ENCODE assay signal across 15 cellular contexts in the genomic region with DNA sequence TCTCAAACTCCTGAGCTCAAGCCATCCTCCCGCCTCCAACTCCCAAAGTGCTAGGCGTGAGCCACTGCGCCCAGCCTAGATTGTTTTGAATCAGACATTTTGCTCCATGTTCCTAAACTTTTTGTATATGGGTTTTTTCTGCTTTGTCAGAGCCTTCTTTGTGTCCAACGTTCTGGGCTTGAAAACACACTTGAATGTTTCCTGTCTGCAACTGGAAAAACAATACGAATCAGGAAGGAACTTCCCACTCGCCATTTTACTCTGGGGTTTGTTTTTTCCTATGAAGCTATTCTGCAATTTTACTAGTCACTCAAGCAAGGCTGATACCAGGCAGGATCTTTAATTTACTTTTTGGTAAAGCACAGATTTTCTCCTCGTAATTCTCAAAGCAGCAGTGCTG. TPM values are rescaled to one million over a fixed set of nuclear protein-coding genes. Genes with fewer than 3 reads are reported as not detected.
DNase-seq lines count a peak whose midpoint lies in the region; ATAC-seq and TF ChIP-seq lines count a peak whose summit lies in the region.
"Had no signal": no experiment of that assay in that cellular context is flagged by ENCODE, and none has a peak within 500 bp of the region (broad histone marks: within the 10 kb centered on the region; RNA-seq: fewer than 3 reads in every experiment).

No MANE protein-coding gene starts in this region.

- H3K36me3 Mint-ChIP-seq in stimulated activated naive CD8-positive, alpha-beta T cell treated with anti-CD3 and anti-CD28 coated beads, Interleukin-15, Interleukin-2, amounts not matched to agents 100 ng/mL and 50 ng/mL, for 24 hours (ENCODE audit: low read depth): peaks cover 12% of the 10 kb centered on the region
- H3K36me3 Mint-ChIP-seq in endodermal cell (ENCODE audit: low read depth): no peaks in the 10 kb centered on the region
- H3K36me3 Mint-ChIP-seq in neural crest cell (ENCODE audit: low read depth): peaks cover 6% of the 10 kb centered on the region

- no peaks in the 10 kb centered on the region for H3K9me3 Mint-ChIP-seq in stimulated activated naive CD8-positive, alpha-beta T cell treated with anti-CD3 and anti-CD28 coated beads, Interleukin-15, Interleukin-2, amounts not matched to agents 100 ng/mL and 50 ng/mL, for 24 hours
- H3K9me3 Mint-ChIP-seq in endodermal cell: no peaks in the 10 kb centered on the region
- no peaks in the 10 kb centered on the region for H3K9me3 Mint-ChIP-seq in neural crest cell
- H3K9me3 Mint-ChIP-seq: neural progenitor cell had no signal

- WGBS in endodermal cell (ENCODE audit: insufficient coverage in 1 of 2, insufficient read length in 1 of 2), 2 experiments: 90 to 96% methylated on average over 7 of the region's 7 CpGs

- peaks cover 89% of the 10 kb centered on the region for H3K4me1 Mint-ChIP-seq in stimulated activated naive CD8-positive, alpha-beta T cell treated with anti-CD3 and anti-CD28 coated beads, Interleukin-15, Interleukin-2, amounts not matched to agents 100 ng/mL and 50 ng/mL, for 24 hours (ENCODE audit: low read depth)
- H3K4me1 Mint-ChIP-seq in endodermal cell: peaks cover 30% of the 10 kb centered on the region
- H3K4me1 Mint-ChIP-seq in neural crest cell: peaks cover 45% of the 10 kb centered on the region

- H3K4me1 ChIP-seq in endodermal cell (ENCODE audit: control insufficient read depth, insufficient read depth, low read length) (peaks cover 4% of the 10 kb centered on the region), vagina (peaks cover 59% of the 10 kb centered on the region)
- H3K4me1 ChIP-seq: neural progenitor cell had no signal

- H3K27me3 Mint-ChIP-seq in stimulated activated naive CD8-positive, alpha-beta T cell treated with anti-CD3 and anti-CD28 coated beads, Interleukin-15, Interleukin-2, amounts not matched to agents 100 ng/mL and 50 ng/mL, for 24 hours: no peaks in the 10 kb centered on the region
- no peaks in the 10 kb centered on the region for H3K27me3 Mint-ChIP-seq in endodermal cell (ENCODE audit: insufficient read depth)
- no peaks in the 10 kb centered on the region for H3K27me3 Mint-ChIP-seq in neural crest cell (ENCODE audit: low read depth)
- H3K27me3 Mint-ChIP-seq: activated naive CD4-positive, alpha-beta T cell treated with anti-CD3 and anti-CD28 coated beads, Interleukin-2, amount 10 ng/mL, durations not matched to agents 7 days and 5 days had no signal

- H3K9me3 ChIP-seq in endodermal cell (ENCODE audit: control insufficient read depth, low read length) (no peaks in the 10 kb centered on the region), vagina (no peaks in the 10 kb centered on the region)

- H3K27ac Mint-ChIP-seq in stimulated activated naive CD8-positive, alpha-beta T cell treated with anti-CD3 and anti-CD28 coated beads, Interleukin-15, Interleukin-2, amounts not matched to agents 100 ng/mL and 50 ng/mL, for 24 hours: peak overlapping the region; percentile 41
- H3K27ac Mint-ChIP-seq in endodermal cell (peak overlapping the region; percentile 62), neural crest cell (ENCODE audit: unreplicated experiment) (peak overlapping the region; percentile 52)
- H3K27ac Mint-ChIP-seq: activated naive CD4-positive, alpha-beta T cell treated with anti-CD3 and anti-CD28 coated beads, Interleukin-2, amount 10 ng/mL, durations not matched to agents 7 days and 5 days had no signal

- H3K9ac ChIP-seq in endodermal cell (ENCODE audit: extremely low read depth, low read length, poor library complexity, severe bottlenecking): no peak overlapping the region
- H3K9ac ChIP-seq: neural progenitor cell had no signal

- no peaks in the 10 kb centered on the region for H3K27me3 ChIP-seq in endodermal cell (ENCODE audit: control insufficient read depth, insufficient read depth, low read length, poor library complexity, severe bottlenecking)
- no peaks in the 10 kb centered on the region for H3K27me3 ChIP-seq in vagina
- H3K27me3 ChIP-seq: neural progenitor cell had no signal

- ATAC-seq in stimulated activated naive CD8-positive, alpha-beta T cell treated with anti-CD3 and anti-CD28 coated beads, Interleukin-15, Interleukin-2, amounts not matched to agents 100 U/mL and 50 U/mL, for 24 hours: no peak

- H3K27ac ChIP-seq in endodermal cell (ENCODE audit: low read depth, low read length): no peak overlapping the region
- peak overlapping the region; percentile 42 for H3K27ac ChIP-seq in vagina
- H3K27ac ChIP-seq: neural progenitor cell had no signal

- DNase-seq in stimulated activated naive CD8-positive, alpha-beta T cell treated with anti-CD3 and anti-CD28 coated beads, Interleukin-15, Interleukin-2, amounts not matched to agents 100 U/mL and 50 U/mL, for 24 hours: no peak
- DNase-seq in endodermal cell: no peak
- DNase-seq in neural crest cell (ENCODE audit: low read depth, low spot score): no peak
- no peak for DNase-seq in vagina (ENCODE audit: extremely low spot score in 2 of 2)
- no peak for DNase-seq in central memory CD4-positive, alpha-beta T cell
- DNase-seq in MV-4-11 (lab: John Stamatoyannopoulos, UW): no peak
- DNase-seq in stimulated activated CD4-positive, alpha-beta T cell treated with anti-CD3 and anti-CD28 coated beads, Interleukin-12 subunit alpha, Interleukin-12 subunit beta, amount 100 ng/mL, for 4 hours: no peak
- DNase-seq: activated naive CD4-positive, alpha-beta T cell treated with anti-CD3 and anti-CD28 coated beads, Interleukin-2, amount 10 ng/mL, durations not matched to agents 7 days and 5 days; GDM1; NCI-H524; SIG-M5; stimulated activated CD4-positive, alpha-beta T cell treated with anti-CD3 and anti-CD28 coated beads, Interleukin-4, amount 100 ng/mL, for 1 hour; trophoblast cell had no signal

- no peak overlapping the region for H3K4me3 Mint-ChIP-seq in stimulated activated naive CD8-positive, alpha-beta T cell treated with anti-CD3 and anti-CD28 coated beads, Interleukin-15, Interleukin-2, amounts not matched to agents 100 ng/mL and 50 ng/mL, for 24 hours
- H3K4me3 Mint-ChIP-seq in endodermal cell: no peak overlapping the region
- no peak overlapping the region for H3K4me3 Mint-ChIP-seq in neural crest cell
- H3K4me3 Mint-ChIP-seq: activated naive CD4-positive, alpha-beta T cell treated with anti-CD3 and anti-CD28 coated beads, Interleukin-2, amount 10 ng/mL, durations not matched to agents 7 days and 5 days; neural progenitor cell had no signal

- no peaks in the 10 kb centered on the region for H3K36me3 ChIP-seq in endodermal cell (ENCODE audit: control insufficient read depth, insufficient read depth, low read length)
- no peaks in the 10 kb centered on the region for H3K36me3 ChIP-seq in vagina
- H3K36me3 ChIP-seq: neural progenitor cell had no signal

- H3K4me3 ChIP-seq in endodermal cell (ENCODE audit: low read length): no peak overlapping the region
- no peak overlapping the region for H3K4me3 ChIP-seq in vagina
- H3K4me3 ChIP-seq: neural progenitor cell had no signal

- TF ChIP-seq CTCF in endodermal cell (conservative IDR thresholded peaks at IDR 0.05) (no peak), neural crest cell (conservative IDR thresholded peaks at IDR 0.05) (no peak), vagina (IDR thresholded peaks at IDR 0.05) (no peak)

- intact Hi-C loops in vagina (cut with DNase I): no loop called here

- no peak for TF ChIP-seq POLR2A in vagina (IDR thresholded peaks at IDR 0.05)

RNA-seq across cellular contexts. Expression of gene ARHGAP17, which starts 31.6 kb away (rescaled TPM):
- total RNA-seq in endodermal cell: 100 to 1,000 TPM in 1 of 2 donors, 10 to 100 TPM in 1; 95.0 to 106 TPM
- 59.0 TPM for polyA plus RNA-seq in endodermal cell (2013, experiment 1 of 2)
- 53.9 TPM for polyA plus RNA-seq in endodermal cell (2013, experiment 2 of 2)
- total RNA-seq in neural crest cell: 95.8 and 98.7 TPM in 2 replicates
- total RNA-seq in vagina: 52.1 TPM
